1 cellular context compared by ENCODE assay signal in the genomic region with DNA sequence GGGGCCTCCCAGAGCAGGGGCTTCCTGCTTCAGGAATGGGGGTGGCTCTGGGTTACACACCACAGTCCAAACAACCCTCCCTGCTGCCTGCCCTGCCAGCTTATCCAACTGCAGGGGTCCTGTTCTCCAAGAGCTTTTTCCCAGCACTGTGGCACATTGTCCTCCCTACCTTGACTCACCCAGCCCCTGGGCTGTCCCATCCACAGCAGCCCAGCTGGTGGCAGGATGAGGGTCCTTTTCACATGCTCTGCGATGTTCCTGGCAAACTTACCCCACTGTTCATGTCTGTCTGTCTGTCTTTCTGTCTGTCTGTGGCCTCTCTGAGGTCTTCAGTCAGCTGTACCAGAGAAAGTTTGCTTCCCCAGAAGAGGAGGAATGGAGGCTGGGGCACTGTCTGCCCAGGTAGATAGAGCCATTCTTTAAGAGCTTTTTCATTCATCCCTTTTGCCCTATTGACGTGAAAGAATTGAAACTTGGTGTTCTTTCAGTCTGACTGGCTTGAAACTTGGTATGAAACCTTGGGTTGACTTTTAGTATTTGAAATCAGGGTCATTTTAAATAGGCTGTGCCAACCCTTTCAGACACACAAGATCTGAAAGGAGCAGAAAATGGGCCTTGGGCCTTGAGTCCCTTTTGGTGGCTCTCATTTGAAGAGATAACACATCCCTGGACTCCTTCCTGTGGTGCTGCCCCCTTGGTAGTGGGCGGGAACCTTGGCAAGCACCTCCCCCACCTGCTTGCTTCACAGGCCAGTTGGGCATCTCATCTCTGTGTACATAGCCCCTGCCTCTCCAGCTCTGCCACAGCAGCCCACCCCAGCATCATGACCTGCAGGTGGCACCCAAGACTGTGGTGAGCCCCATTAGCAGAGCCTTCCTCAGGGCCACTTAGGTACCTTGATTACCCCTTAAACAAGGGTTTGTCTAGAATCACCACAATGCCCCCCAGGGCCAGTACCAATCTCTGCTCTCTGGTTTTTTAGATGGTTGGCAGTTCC.
TF ChIP-seq lines count a peak whose summit lies in the region.

No MANE protein-coding gene starts in this region.

TF ChIP-seq in GM23338, 12 proteins besides CTCF, POLR2A, EP300 and RAD21 (continued from another document):
- TF ChIP-seq, protein P1, sequence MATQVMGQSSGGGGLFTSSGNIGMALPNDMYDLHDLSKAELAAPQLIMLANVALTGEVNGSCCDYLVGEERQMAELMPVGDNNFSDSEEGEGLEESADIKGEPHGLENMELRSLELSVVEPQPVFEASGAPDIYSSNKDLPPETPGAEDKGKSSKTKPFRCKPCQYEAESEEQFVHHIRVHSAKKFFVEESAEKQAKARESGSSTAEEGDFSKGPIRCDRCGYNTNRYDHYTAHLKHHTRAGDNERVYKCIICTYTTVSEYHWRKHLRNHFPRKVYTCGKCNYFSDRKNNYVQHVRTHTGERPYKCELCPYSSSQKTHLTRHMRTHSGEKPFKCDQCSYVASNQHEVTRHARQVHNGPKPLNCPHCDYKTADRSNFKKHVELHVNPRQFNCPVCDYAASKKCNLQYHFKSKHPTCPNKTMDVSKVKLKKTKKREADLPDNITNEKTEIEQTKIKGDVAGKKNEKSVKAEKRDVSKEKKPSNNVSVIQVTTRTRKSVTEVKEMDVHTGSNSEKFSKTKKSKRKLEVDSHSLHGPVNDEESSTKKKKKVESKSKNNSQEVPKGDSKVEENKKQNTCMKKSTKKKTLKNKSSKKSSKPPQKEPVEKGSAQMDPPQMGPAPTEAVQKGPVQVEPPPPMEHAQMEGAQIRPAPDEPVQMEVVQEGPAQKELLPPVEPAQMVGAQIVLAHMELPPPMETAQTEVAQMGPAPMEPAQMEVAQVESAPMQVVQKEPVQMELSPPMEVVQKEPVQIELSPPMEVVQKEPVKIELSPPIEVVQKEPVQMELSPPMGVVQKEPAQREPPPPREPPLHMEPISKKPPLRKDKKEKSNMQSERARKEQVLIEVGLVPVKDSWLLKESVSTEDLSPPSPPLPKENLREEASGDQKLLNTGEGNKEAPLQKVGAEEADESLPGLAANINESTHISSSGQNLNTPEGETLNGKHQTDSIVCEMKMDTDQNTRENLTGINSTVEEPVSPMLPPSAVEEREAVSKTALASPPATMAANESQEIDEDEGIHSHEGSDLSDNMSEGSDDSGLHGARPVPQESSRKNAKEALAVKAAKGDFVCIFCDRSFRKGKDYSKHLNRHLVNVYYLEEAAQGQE (IDR thresholded peaks at IDR 0.05; ENCODE audit: unreplicated experiment) = no peak
- no peak for TF ChIP-seq NANOG (IDR thresholded peaks at IDR 0.05; ENCODE audit: borderline replicate concordance)
